ENCODE assay signal across 1 cellular context in the genomic region with DNA sequence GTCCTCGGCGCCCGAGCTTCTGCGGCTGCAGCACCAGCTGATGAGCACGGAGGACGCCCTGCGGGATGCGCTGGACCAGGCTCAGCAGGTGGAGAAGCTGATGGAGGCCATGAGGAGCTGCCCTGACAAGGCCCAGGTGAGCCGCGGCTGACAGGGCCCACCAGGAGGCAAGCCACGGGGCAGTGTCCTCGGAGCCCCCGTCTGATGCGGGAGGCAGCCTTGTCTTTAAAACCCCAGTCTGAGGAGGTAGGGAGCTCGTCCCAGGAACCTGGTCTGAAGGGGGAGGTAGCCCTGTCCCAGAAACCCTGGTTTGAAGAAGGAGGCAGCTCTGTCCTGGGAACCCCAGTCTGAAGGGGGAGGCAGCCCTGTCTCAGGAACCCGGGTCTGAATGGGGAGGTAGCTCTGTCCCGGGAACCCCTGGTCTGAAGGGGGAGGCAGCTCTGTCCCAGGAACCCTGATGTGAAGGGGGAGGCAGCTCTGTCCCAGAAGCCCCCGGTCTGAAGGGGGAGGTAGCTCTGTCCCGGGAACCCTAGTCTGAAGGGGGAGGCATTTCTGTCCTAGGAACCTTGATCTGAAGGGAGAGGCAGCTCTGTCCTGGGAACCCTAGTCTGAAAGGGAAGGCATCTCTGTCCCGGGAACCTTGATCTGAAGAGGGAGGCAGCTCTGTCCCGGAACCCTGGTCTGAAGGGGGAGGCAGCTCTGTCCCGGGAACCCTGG.
TF ChIP-seq lines count a peak whose summit lies in the region.

No MANE protein-coding gene starts in this region.

TF ChIP-seq in SK-N-SH treated with all-trans-retinoic acid at 6 μM for 48 hours, 23 proteins besides CTCF, POLR2A, EP300 and RAD21 (continued from another document):
- TF ChIP-seq, protein P1, sequence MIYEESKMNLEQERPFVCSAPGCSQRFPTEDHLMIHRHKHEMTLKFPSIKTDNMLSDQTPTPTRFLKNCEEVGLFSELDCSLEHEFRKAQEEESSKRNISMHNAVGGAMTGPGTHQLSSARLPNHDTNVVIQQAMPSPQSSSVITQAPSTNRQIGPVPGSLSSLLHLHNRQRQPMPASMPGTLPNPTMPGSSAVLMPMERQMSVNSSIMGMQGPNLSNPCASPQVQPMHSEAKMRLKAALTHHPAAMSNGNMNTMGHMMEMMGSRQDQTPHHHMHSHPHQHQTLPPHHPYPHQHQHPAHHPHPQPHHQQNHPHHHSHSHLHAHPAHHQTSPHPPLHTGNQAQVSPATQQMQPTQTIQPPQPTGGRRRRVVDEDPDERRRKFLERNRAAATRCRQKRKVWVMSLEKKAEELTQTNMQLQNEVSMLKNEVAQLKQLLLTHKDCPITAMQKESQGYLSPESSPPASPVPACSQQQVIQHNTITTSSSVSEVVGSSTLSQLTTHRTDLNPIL (CRISPR knock-in tag; IDR thresholded peaks at IDR 0.05; ENCODE audit: low read depth), result no peak
- TF ChIP-seq, protein P2, sequence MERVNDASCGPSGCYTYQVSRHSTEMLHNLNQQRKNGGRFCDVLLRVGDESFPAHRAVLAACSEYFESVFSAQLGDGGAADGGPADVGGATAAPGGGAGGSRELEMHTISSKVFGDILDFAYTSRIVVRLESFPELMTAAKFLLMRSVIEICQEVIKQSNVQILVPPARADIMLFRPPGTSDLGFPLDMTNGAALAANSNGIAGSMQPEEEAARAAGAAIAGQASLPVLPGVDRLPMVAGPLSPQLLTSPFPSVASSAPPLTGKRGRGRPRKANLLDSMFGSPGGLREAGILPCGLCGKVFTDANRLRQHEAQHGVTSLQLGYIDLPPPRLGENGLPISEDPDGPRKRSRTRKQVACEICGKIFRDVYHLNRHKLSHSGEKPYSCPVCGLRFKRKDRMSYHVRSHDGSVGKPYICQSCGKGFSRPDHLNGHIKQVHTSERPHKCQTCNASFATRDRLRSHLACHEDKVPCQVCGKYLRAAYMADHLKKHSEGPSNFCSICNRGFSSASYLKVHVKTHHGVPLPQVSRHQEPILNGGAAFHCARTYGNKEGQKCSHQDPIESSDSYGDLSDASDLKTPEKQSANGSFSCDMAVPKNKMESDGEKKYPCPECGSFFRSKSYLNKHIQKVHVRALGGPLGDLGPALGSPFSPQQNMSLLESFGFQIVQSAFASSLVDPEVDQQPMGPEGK (CRISPR knock-in tag; IDR thresholded peaks at IDR 0.05; ENCODE audit: borderline replicate concordance), result no peak
- TF ChIP-seq PPARA (CRISPR knock-in tag; IDR thresholded peaks at IDR 0.05; ENCODE audit: borderline replicate concordance) (no peak), ZC3H10 (CRISPR knock-in tag; IDR thresholded peaks at IDR 0.05) (no peak), TCF4 (CRISPR knock-in tag; IDR thresholded peaks at IDR 0.05; ENCODE audit: borderline replicate concordance) (no peak), TOX (CRISPR knock-in tag; IDR thresholded peaks at IDR 0.05; ENCODE audit: borderline replicate concordance) (no peak), CSDC2 (CRISPR knock-in tag; IDR thresholded peaks at IDR 0.05) (no peak), ZNF8 (CRISPR knock-in tag; IDR thresholded peaks at IDR 0.05) (no peak), ZFP3 (CRISPR knock-in tag; IDR thresholded peaks at IDR 0.05) (no peak)
- TF ChIP-seq, protein P3, sequence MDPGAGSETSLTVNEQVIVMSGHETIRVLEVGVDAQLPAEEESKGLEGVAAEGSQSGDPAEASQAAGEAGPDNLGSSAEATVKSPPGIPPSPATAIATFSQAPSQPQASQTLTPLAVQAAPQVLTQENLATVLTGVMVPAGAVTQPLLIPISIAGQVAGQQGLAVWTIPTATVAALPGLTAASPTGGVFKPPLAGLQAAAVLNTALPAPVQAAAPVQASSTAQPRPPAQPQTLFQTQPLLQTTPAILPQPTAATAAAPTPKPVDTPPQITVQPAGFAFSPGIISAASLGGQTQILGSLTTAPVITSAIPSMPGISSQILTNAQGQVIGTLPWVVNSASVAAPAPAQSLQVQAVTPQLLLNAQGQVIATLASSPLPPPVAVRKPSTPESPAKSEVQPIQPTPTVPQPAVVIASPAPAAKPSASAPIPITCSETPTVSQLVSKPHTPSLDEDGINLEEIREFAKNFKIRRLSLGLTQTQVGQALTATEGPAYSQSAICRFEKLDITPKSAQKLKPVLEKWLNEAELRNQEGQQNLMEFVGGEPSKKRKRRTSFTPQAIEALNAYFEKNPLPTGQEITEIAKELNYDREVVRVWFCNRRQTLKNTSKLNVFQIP (CRISPR knock-in tag; IDR thresholded peaks at IDR 0.05; ENCODE audit: borderline replicate concordance, low read depth), result no peak
